In genomic region chr3:197372076-197372661, GRCh38 we compare ENCODE assay signal across 11 cellular contexts.
DNase-seq lines count a peak whose midpoint lies in the region; ATAC-seq and TF ChIP-seq lines count a peak whose summit lies in the region.
"Had no signal": no experiment of that assay in that cellular context is flagged by ENCODE, and none has a peak within 500 bp of the region (broad histone marks: within the 10 kb centered on the region; RNA-seq: fewer than 3 reads in every experiment).

No MANE protein-coding gene starts in this region.

- H3K4me1 ChIP-seq in heart left ventricle = peaks cover 0 to 3% (median 0%) of the 10 kb centered on the region in 12 donors

- no peaks in the 10 kb centered on the region for H3K4me1 Mint-ChIP-seq in activated naive CD8-positive, alpha-beta T cell treated with anti-CD3 and anti-CD28 coated beads, Interleukin-2, amount 50 U/mL, for 24 hours
- no peaks in the 10 kb centered on the region for H3K4me1 Mint-ChIP-seq in T-cell
- H3K4me1 Mint-ChIP-seq: CD4-positive, CD25-positive, alpha-beta regulatory T cell had no signal

- H3K27ac ChIP-seq in heart left ventricle = no peak overlapping the region
- H3K27ac ChIP-seq: VCaP had no signal

- CTCF ChIA-PET in T-cell (lab: Charles Lee) = no interaction called here

- no peaks in the 10 kb centered on the region for H3K36me3 Mint-ChIP-seq in activated naive CD8-positive, alpha-beta T cell treated with anti-CD3 and anti-CD28 coated beads, Interleukin-2, amount 50 U/mL, for 24 hours (ENCODE audit: low read depth)
- H3K36me3 Mint-ChIP-seq in T-cell = no peaks in the 10 kb centered on the region
- H3K36me3 Mint-ChIP-seq: CD4-positive, CD25-positive, alpha-beta regulatory T cell had no signal

- H3K4me3 ChIP-seq in heart left ventricle = no peak overlapping the region

- no peaks in the 10 kb centered on the region for H3K9me3 Mint-ChIP-seq in activated naive CD8-positive, alpha-beta T cell treated with anti-CD3 and anti-CD28 coated beads, Interleukin-2, amount 50 U/mL, for 24 hours
- no peaks in the 10 kb centered on the region for H3K9me3 Mint-ChIP-seq in T-cell

- ATAC-seq in heart left ventricle = peak in 3 of 4 donors; percentile 13 to 44 (median 43)
- ATAC-seq in Right ventricle myocardium superior (ENCODE audit: poor library complexity) = no peak
- ATAC-seq in activated naive CD8-positive, alpha-beta T cell treated with anti-CD3 and anti-CD28 coated beads, Interleukin-2, amount 50 U/mL, for 24 hours = no peak
- no peak for ATAC-seq in T-cell (replicated peaks in 1 of 4)

- H3K36me3 ChIP-seq in heart left ventricle = no peaks in the 10 kb centered on the region

- no peaks in the 10 kb centered on the region for H3K27me3 ChIP-seq in heart left ventricle

- TF ChIP-seq CTCF in heart left ventricle (IDR thresholded peaks at IDR 0.05) = no peak

- WGBS in heart left ventricle, 4 donors = 53 to 70% (median 66%) methylated on average over 7 of the region's 7 CpGs

- H3K4me3 Mint-ChIP-seq in activated naive CD8-positive, alpha-beta T cell treated with anti-CD3 and anti-CD28 coated beads, Interleukin-2, amount 50 U/mL, for 24 hours = no peak overlapping the region
- no peak overlapping the region for H3K4me3 Mint-ChIP-seq in T-cell
- H3K4me3 Mint-ChIP-seq: CD4-positive, CD25-positive, alpha-beta regulatory T cell had no signal

- no peak for DNase-seq in heart left ventricle
- no peak for DNase-seq in Right ventricle myocardium superior
- DNase-seq in astrocyte of the hippocampus (ENCODE audit: low read depth, low spot score) = peak; percentile 90
- peak; percentile 77 for DNase-seq in left kidney (ENCODE audit: low read depth, low spot score)
- DNase-seq in cerebellar nuclear complex (lab: John Stamatoyannopoulos, UW) = no peak
- DNase-seq in activated naive CD8-positive, alpha-beta T cell treated with anti-CD3 and anti-CD28 coated beads, Interleukin-2, amount 50 U/mL, for 24 hours = no peak
- no peak for DNase-seq in hypothalamus (lab: John Stamatoyannopoulos, UW)
- no peak for DNase-seq in T-cell
- DNase-seq: CD4-positive, CD25-positive, alpha-beta regulatory T cell; occipital lobe had no signal

- intact Hi-C loops in heart left ventricle (cut with DNase I) = no loop called here
- intact Hi-C loops in Right ventricle myocardium superior (cut with DNase I) = no loop called here

- H3K9me3 ChIP-seq in heart left ventricle = no peaks in the 10 kb centered on the region

- TF ChIP-seq POLR2A in heart left ventricle (IDR thresholded peaks at IDR 0.05) = no peak

- H3K27me3 Mint-ChIP-seq in activated naive CD8-positive, alpha-beta T cell treated with anti-CD3 and anti-CD28 coated beads, Interleukin-2, amount 50 U/mL, for 24 hours = peaks cover 15% of the 10 kb centered on the region
- H3K27me3 Mint-ChIP-seq in T-cell = peaks cover 11 to 14% of the 10 kb centered on the region in 2 donors

- no peak overlapping the region for H3K27ac Mint-ChIP-seq in activated naive CD8-positive, alpha-beta T cell treated with anti-CD3 and anti-CD28 coated beads, Interleukin-2, amount 50 U/mL, for 24 hours
- no peak overlapping the region for H3K27ac Mint-ChIP-seq in T-cell
- H3K27ac Mint-ChIP-seq: CD4-positive, CD25-positive, alpha-beta regulatory T cell had no signal

- POLR2A ChIA-PET in T-cell (lab: Charles Lee) = interaction anchor here in 1 of 2 donors (0.5 kb wide), 1 partner anchor 94 kb away, joined by 7 read pairs; no protein-coding TSS in a partner anchor

Comparison
In these comparisons a context has a peak if more than half of its experiments do, and no peak if none do; other contexts are left out.
1. ATAC-seq: peak in heart left ventricle (3 of 4); none in Right ventricle myocardium superior (single experiment), activated naive CD8-positive, alpha-beta T cell treated with anti-CD3 and anti-CD28 coated beads, Interleukin-2, amount 50 U/mL, for 24 hours (single experiment) and T-cell (0 of 4).
2. DNase-seq: peak in astrocyte of the hippocampus (single experiment) and left kidney (single experiment); none in heart left ventricle (0 of 5), Right ventricle myocardium superior (single experiment), cerebellar nuclear complex (0 of 2), activated naive CD8-positive, alpha-beta T cell treated with anti-CD3 and anti-CD28 coated beads, Interleukin-2, amount 50 U/mL, for 24 hours (single experiment), hypothalamus (0 of 51) and T-cell (0 of 34).